ENCODE assay signal across 20 cellular contexts in genomic region chrX:51710264-51710987, GRCh38. TPM values are rescaled to one million over a fixed set of nuclear protein-coding genes. Genes with fewer than 3 reads are reported as not detected.
"Had no signal": no experiment of that assay in that cellular context is flagged by ENCODE, and none has a peak within 500 bp of the region (broad histone marks: within the 10 kb centered on the region; RNA-seq: fewer than 3 reads in every experiment).

CENPVL1 (plus strand) TSS chrX:51710512; CDS start chrX:51710512, 0 bp downstream.

RNA-seq across cellular contexts. Expression of gene CENPVL1, which starts in this region (rescaled TPM):
- total RNA-seq: naive thymus-derived CD8-positive, alpha-beta T cell; natural killer cell; natural killer cell treated with Interleukin-12 subunit alpha and Interleukin-12 subunit beta and Interleukin-15 and Interleukin-18, amount 100 ng/mL, for 72 hours; omental fat pad; osteoblast; osteocyte; ovary; pancreas; posterior vena cava; psoas muscle; pulmonary artery endothelial cell; renal cortical epithelial cell; right atrium auricular region; right cardiac atrium; right lobe of liver; sciatic nerve; sigmoid colon; skeletal muscle tissue; smooth muscle cell; spleen had no signal
- polyA plus RNA-seq: naive thymus-derived CD8-positive, alpha-beta T cell; ovary; pancreas; psoas muscle; right cardiac atrium; sigmoid colon; smooth muscle cell; spleen had no signal
